ENCODE assay signal across 8 cellular contexts in the genomic region with DNA sequence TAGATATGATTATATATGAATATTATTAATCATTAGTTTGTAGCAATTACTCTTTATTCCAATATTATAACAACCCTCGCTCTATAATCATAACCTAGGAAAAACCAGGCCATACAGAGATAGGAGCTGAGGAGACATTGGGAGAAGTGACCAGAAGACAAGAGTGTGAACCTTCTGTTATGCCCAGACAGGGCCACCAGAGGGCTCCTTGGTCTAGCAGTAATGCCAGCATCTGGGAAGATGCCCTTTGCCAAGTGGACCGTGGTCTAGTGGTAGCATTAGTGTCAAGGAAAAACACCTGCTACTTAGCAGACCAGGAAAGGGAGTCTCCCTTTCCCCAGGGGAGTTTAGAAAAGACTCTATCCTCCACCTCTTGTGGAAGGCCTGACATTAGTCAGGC. TPM values are rescaled to one million over a fixed set of nuclear protein-coding genes. Genes with fewer than 3 reads are reported as not detected.
A peak's percentile ranks its signal among the peaks of the same experiment; 100 is the strongest.
DNase-seq lines count a peak whose midpoint lies in the region; ATAC-seq, FAIRE-seq and TF ChIP-seq lines count a peak whose summit lies in the region.
"Not testable (repeated sequence)": the region's sequence is repeated elsewhere in the genome, so short reads cannot be mapped to it uniquely, and the experiment has no call there.

No MANE protein-coding gene starts in this region.

- H3K9me2 ChIP-seq in SU-DHL-6 (replicated peaks; ENCODE audit: insufficient read depth, low read length), result not testable (repeated sequence)

- H3K27me3 Mint-ChIP-seq in activated T-helper 1 cell treated with anti-CD3 and anti-CD28 coated beads, Interleukin-12 subunit alpha, Interleukin-12 subunit beta, Interleukin-2, Interleukin-4 antibody, amounts not matched to agents 30 ng/mL and 10 ng/mL and 1 ng/mL, durations not matched to agents 14 hours and 24 hours and 36 hours (ENCODE audit: insufficient read depth), result not testable (repeated sequence)

- intact Hi-C loops in activated T-helper 1 cell treated with anti-CD3 and anti-CD28 coated beads, Interleukin-12 subunit alpha, Interleukin-12 subunit beta, Interleukin-2, Interleukin-4 antibody, amounts not matched to agents 30 ng/mL and 10 ng/mL and 1 ng/mL, durations not matched to agents 14 hours and 24 hours and 36 hours (cut with micrococcal nuclease), result loop anchor here (1.0 kb wide), 2 partner anchors 84 to 138 kb away; no protein-coding TSS in a partner anchor

- TF ChIP-seq CTCF in SU-DHL-6 (IDR thresholded peaks at IDR 0.05; ENCODE audit: insufficient read depth, low read length, poor library complexity, severe bottlenecking), result peak; percentile 22
- TF ChIP-seq CTCF in epithelial cell of esophagus (IDR thresholded peaks at IDR 0.05; ENCODE audit: insufficient read depth, low read depth, low read length, missing control alignments), result peak; percentile 46

- not testable (repeated sequence) for H3K36me3 Mint-ChIP-seq in activated T-helper 1 cell treated with anti-CD3 and anti-CD28 coated beads, Interleukin-12 subunit alpha, Interleukin-12 subunit beta, Interleukin-2, Interleukin-4 antibody, amounts not matched to agents 30 ng/mL and 10 ng/mL and 1 ng/mL, durations not matched to agents 14 hours and 24 hours and 36 hours (ENCODE audit: low read depth)

- H3K9me3 ChIP-seq in SU-DHL-6 (ENCODE audit: insufficient read depth, low read length), result peaks cover 19% of the 10 kb centered on the region; the same call in 1 of the 2 replicates

- peak; percentile 69 for FAIRE-seq in GM12891 (lab: Jason Lieb, UNC)

- H3K79me2 ChIP-seq in SU-DHL-6 (ENCODE audit: insufficient read depth, low read length), result not testable (repeated sequence)

- not testable (repeated sequence) for H3K27ac Mint-ChIP-seq in activated T-helper 1 cell treated with anti-CD3 and anti-CD28 coated beads, Interleukin-12 subunit alpha, Interleukin-12 subunit beta, Interleukin-2, Interleukin-4 antibody, amounts not matched to agents 30 ng/mL and 10 ng/mL and 1 ng/mL, durations not matched to agents 14 hours and 24 hours and 36 hours

- in situ Hi-C loops in ACHN (cut with HindIII; ENCODE audit: low pct_ligation_motif_present, low pct_unique_long_range_greater_than_20kb, low sequenced_read_pairs), result not testable (repeated sequence)

- H3K27me3 ChIP-seq in SU-DHL-6 (ENCODE audit: low read length), result not testable (repeated sequence)

- ATAC-seq in left lobe of liver, result not testable (repeated sequence)

- not testable (repeated sequence) for H3K9ac ChIP-seq in SU-DHL-6 (ENCODE audit: low read length)

- not testable (repeated sequence) for H3K36me3 ChIP-seq in SU-DHL-6 (ENCODE audit: low read length)

- H3K4me3 ChIP-seq in SU-DHL-6 (ENCODE audit: insufficient read depth, low read length, poor library complexity, severe bottlenecking); epithelial cell of esophagus (ENCODE audit: low read length): not testable (repeated sequence)

- H2AFZ ChIP-seq in SU-DHL-6 (ENCODE audit: low read depth, low read length, severe bottlenecking), result not testable (repeated sequence)

- H3K27ac ChIP-seq in SU-DHL-6 (ENCODE audit: low read depth, low read length), result not testable (repeated sequence)

- H3K4me3 Mint-ChIP-seq in activated T-helper 1 cell treated with anti-CD3 and anti-CD28 coated beads, Interleukin-12 subunit alpha, Interleukin-12 subunit beta, Interleukin-2, Interleukin-4 antibody, amounts not matched to agents 30 ng/mL and 10 ng/mL and 1 ng/mL, durations not matched to agents 14 hours and 24 hours and 36 hours, result not testable (repeated sequence)

- H3K4me1 Mint-ChIP-seq in activated T-helper 1 cell treated with anti-CD3 and anti-CD28 coated beads, Interleukin-12 subunit alpha, Interleukin-12 subunit beta, Interleukin-2, Interleukin-4 antibody, amounts not matched to agents 30 ng/mL and 10 ng/mL and 1 ng/mL, durations not matched to agents 14 hours and 24 hours and 36 hours (ENCODE audit: low read depth), result not testable (repeated sequence)

- not testable (repeated sequence) for H3K4me2 ChIP-seq in SU-DHL-6 (ENCODE audit: low read depth, low read length, poor library complexity, severe bottlenecking)

- not testable (repeated sequence) for H3F3A ChIP-seq in SU-DHL-6 (ENCODE audit: insufficient read depth)

- not testable (repeated sequence) for H4K20me1 ChIP-seq in SU-DHL-6 (ENCODE audit: low read depth, low read length)

- H3K9me3 Mint-ChIP-seq in activated T-helper 1 cell treated with anti-CD3 and anti-CD28 coated beads, Interleukin-12 subunit alpha, Interleukin-12 subunit beta, Interleukin-2, Interleukin-4 antibody, amounts not matched to agents 30 ng/mL and 10 ng/mL and 1 ng/mL, durations not matched to agents 14 hours and 24 hours and 36 hours, result peaks cover 15% of the 10 kb centered on the region

- DNase-seq in ACHN, result peak; percentile 48
- not testable (repeated sequence) for DNase-seq in GM12891 (ENCODE audit: insufficient read length, low spot score)
- DNase-seq in NCI-H1417 (lab: John Stamatoyannopoulos, UW), result peak in 2 of 3 experiments; percentile 3 to 48
- peak; percentile 5 for DNase-seq in activated T-helper 1 cell treated with anti-CD3 and anti-CD28 coated beads, Interleukin-12 subunit alpha, Interleukin-12 subunit beta, Interleukin-2, Interleukin-4 antibody, amounts not matched to agents 30 ng/mL and 10 ng/mL and 1 ng/mL, durations not matched to agents 14 hours and 24 hours and 36 hours (ENCODE audit: low spot score)
- DNase-seq in epithelial cell of esophagus (ENCODE audit: low read depth), result peak; percentile 26
- peak; percentile 66 for DNase-seq in left lobe of liver (ENCODE audit: low spot score)
- DNase-seq in stimulated activated CD4-positive, alpha-beta T cell treated with anti-CD3 and anti-CD28 coated beads, Interleukin-15, amount 100 ng/mL, for 24 hours, result peak; percentile 57

- TF ChIP-seq POLR2A in GM12891 (IDR thresholded peaks at IDR 0.05; ENCODE audit: low read depth, low read length), result not testable (repeated sequence)

RNA-seq across cellular contexts. Expression of gene CNGA1, which starts 12.9 kb away (rescaled TPM):
- polyA plus RNA-seq in GM12891 (2012; ENCODE audit: low read depth, missing spikeins), result 0.76 TPM
- total RNA-seq in activated T-helper 1 cell treated with anti-CD3 and anti-CD28 coated beads, Interleukin-12 subunit alpha, Interleukin-12 subunit beta, Interleukin-2, Interleukin-4 antibody, amounts not matched to agents 30 ng/mL and 10 ng/mL and 1 ng/mL, durations not matched to agents 14 hours and 24 hours and 36 hours, result not detected in 2 replicates
- 13.7 TPM for total RNA-seq in left lobe of liver

RNA-seq across cellular contexts. Expression of gene NIPAL1, which starts 13.0 kb away (rescaled TPM):
- 1.7 TPM for polyA plus RNA-seq in GM12891 (2012; ENCODE audit: low read depth, missing spikeins)
- 2.0 and 2.5 TPM in 2 replicates for total RNA-seq in activated T-helper 1 cell treated with anti-CD3 and anti-CD28 coated beads, Interleukin-12 subunit alpha, Interleukin-12 subunit beta, Interleukin-2, Interleukin-4 antibody, amounts not matched to agents 30 ng/mL and 10 ng/mL and 1 ng/mL, durations not matched to agents 14 hours and 24 hours and 36 hours
- 11.6 TPM for total RNA-seq in left lobe of liver

Comparison
In these comparisons a context has a peak if more than half of its experiments do, and no peak if none do; other contexts are left out.
1. RNA of gene CNGA1, which starts 12.9 kb away (total RNA-seq): 13.7 TPM in left lobe of liver (single experiment); not detected in activated T-helper 1 cell treated with anti-CD3 and anti-CD28 coated beads, Interleukin-12 subunit alpha, Interleukin-12 subunit beta, Interleukin-2, Interleukin-4 antibody, amounts not matched to agents 30 ng/mL and 10 ng/mL and 1 ng/mL, durations not matched to agents 14 hours and 24 hours and 36 hours; every median in the first group is over 10 times any median in the second.